Comparison of ENCODE assay signal across 1 cellular context in genomic region chr11:57657290-57658022, GRCh38.
TF ChIP-seq lines count a peak whose summit lies in the region.

Gene CLP1 (plus strand): TSS chr11:57657762. CDS start chr11:57659477, 1,715 bp downstream.

TF ChIP-seq in A549, 52 proteins besides CTCF, POLR2A, EP300 and RAD21 (continued from another document):
- TF ChIP-seq REST (IDR thresholded peaks at IDR 0.05), result peak; percentile 97
- TF ChIP-seq CBX8 (IDR thresholded peaks at IDR 0.05), result no peak
- TF ChIP-seq KDM5A (IDR thresholded peaks at IDR 0.05), result 0 out of 2 replicates have a peak, but pooled peaks have one; percentile 47
- TF ChIP-seq FOSL2 (IDR thresholded peaks at IDR 0.05), result no peak
- no peak for TF ChIP-seq FOSL2 (CRISPR knock-in tag; IDR thresholded peaks at IDR 0.05)
- TF ChIP-seq HOXB13 (CRISPR knock-in tag; IDR thresholded peaks at IDR 0.05; ENCODE audit: low read depth), result no peak
